ENCODE assay signal across 20 cellular contexts in the genomic region with DNA sequence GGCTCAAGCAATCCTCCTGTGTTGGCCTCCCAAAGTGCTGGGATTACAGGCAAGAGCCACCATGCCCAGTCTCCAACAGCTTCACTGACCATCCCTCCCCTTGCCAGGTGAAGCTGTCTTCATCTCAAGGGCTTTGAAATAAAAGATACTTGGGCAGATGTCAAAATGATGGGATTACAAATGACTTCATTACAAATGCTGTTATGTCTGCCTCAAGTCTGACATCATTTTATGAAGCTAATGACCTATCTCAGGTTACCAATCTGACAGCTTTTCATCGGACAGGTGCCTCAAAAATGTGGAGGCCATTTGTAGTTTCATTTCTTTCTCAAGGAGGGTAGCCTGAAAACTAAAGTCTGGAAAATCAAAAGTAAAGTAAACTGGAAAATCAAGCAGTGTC.
DNase-seq lines count a peak whose midpoint lies in the region; ATAC-seq, FAIRE-seq and TF ChIP-seq lines count a peak whose summit lies in the region.
"Had no signal": no experiment of that assay in that cellular context is flagged by ENCODE, and none has a peak within 500 bp of the region (broad histone marks: within the 10 kb centered on the region; RNA-seq: fewer than 3 reads in every experiment).

No MANE protein-coding gene starts in this region.

- H2AFZ ChIP-seq in K562 (ENCODE audit: low read depth, low read length): no peak overlapping the region
- H2AFZ ChIP-seq: PC-9 had no signal

- H3K4me1 ChIP-seq in K562 (replicated peaks in 1 of 2; ENCODE audit: control insufficient read depth in 2 of 2, insufficient read depth in 2 of 2, low read length in 2 of 2): no peaks in the 10 kb centered on the region

- no TSS peak for BruUV-seq in K562 (replicated peaks; lab: Mats Ljungman, UMichigan)

- no peak for TF ChIP-seq CTCF in K562 (IDR thresholded peaks at IDR 0.05 in 2 of 3, conservative IDR thresholded peaks at IDR 0.05 in 1 of 3; ENCODE audit: insufficient read depth in 2 of 3, low read depth in 1 of 3, low read length in 3 of 3)

- 0% methylated on average over 1 of the region's 1 CpG for WGBS in K562 (ENCODE audit: insufficient coverage, low coverage, missing lambda C conversion rate)

- TF ChIP-seq RAD21 in K562 (CRISPR knock-in tag; conservative IDR thresholded peaks at IDR 0.05 in 1 of 2, IDR thresholded peaks at IDR 0.05 in 1 of 2): no peak

- H3K9ac ChIP-seq in K562 (ENCODE audit: insufficient read depth in 1 of 2, low read depth in 2 of 2, low read length in 2 of 2): no peak overlapping the region

- intact Hi-C loops in K562 (cut with micrococcal nuclease): no loop called here

- H3K4me2 ChIP-seq in K562 (ENCODE audit: insufficient read depth, low read length): no peak overlapping the region
- H3K4me2 ChIP-seq: PC-9 had no signal

- H3K27ac ChIP-seq in K562 (ENCODE audit: extremely low read depth, low read depth, low read length): no peak overlapping the region
- H3K27ac ChIP-seq: 22Rv1, C4-2B, PC-9, RWPE1 had no signal

- DNase-seq in DMS 273 (lab: John Stamatoyannopoulos, UW; ENCODE audit: unreplicated experiment) (peak; percentile 37), DMS 273 treated with DMSO at 0.1 percent for 48 hours (lab: John Stamatoyannopoulos, UW) (no peak), NCI-H82 (lab: John Stamatoyannopoulos, UW) (peak; percentile 15), NCI-H82 treated with DMSO at 0.1 percent for 48 hours (lab: John Stamatoyannopoulos, UW; ENCODE audit: unreplicated experiment) (no peak), K562 (ENCODE audit: extremely low read depth in 1 of 4, low spot score in 3 of 4) (no peak), urothelium cell line (ENCODE audit: low spot score) (no peak), HEK293T (ENCODE audit: extremely low spot score) (no peak)
- DNase-seq: AML-193, H7, NCI-H1092 treated with DMSO at 0.1 percent for 48 hours, NCI-H187, NCI-H510A, PC-9, SIG-M5 had no signal

- no peaks in the 10 kb centered on the region for H4K20me1 ChIP-seq in K562 (replicated peaks; ENCODE audit: control insufficient read depth, insufficient read depth, low read length)

- TF ChIP-seq POLR2A in K562 (conservative IDR thresholded peaks at IDR 0.05): no peak

- in situ Hi-C loops in K562 (cut with MboI): no loop called here

- no peaks in the 10 kb centered on the region for H3K9me1 ChIP-seq in K562 (ENCODE audit: control insufficient read depth, insufficient read depth, low read length)

- peak; percentile 44 for FAIRE-seq in K562 (lab: Jason Lieb, UNC)
- FAIRE-seq in urothelium cell line (lab: Jason Lieb, UNC): peak; percentile 75
- FAIRE-seq: D721Med, G401.6 had no signal

- CTCF ChIA-PET in K562 (lab: Yijun Ruan, JAX; ENCODE audit: low intra/inter-chr PET ratio): no interaction called here
- CTCF ChIA-PET in HEK293T (lab: Yijun Ruan, JAX): no interaction called here

- TF ChIP-seq EP300 in K562 (IDR thresholded peaks at IDR 0.05; ENCODE audit: low read length): no peak

- H3K9me3 ChIP-seq in K562 (replicated peaks; ENCODE audit: control insufficient read depth, insufficient read depth, low read depth, low read length): no peaks in the 10 kb centered on the region

- no peak overlapping the region for H3K4me3 ChIP-seq in K562
- H3K4me3 ChIP-seq: PC-9 had no signal

- no peaks in the 10 kb centered on the region for H3K36me3 ChIP-seq in K562 (ENCODE audit: control insufficient read depth, insufficient read depth, low read length)

- H3K79me2 ChIP-seq in K562 (ENCODE audit: control insufficient read depth, insufficient read depth, low read length): no peaks in the 10 kb centered on the region

- H3K27me3 ChIP-seq in K562 (ENCODE audit: control insufficient read depth in 2 of 2, insufficient read depth in 2 of 2, low read length in 2 of 2): no peaks in the 10 kb centered on the region; a peak in 1 of 5 replicates

- ATAC-seq in K562 (no peak), GM18909 (IDR thresholded peaks at IDR 0.05; ENCODE audit: poor library complexity, unreplicated experiment) (no peak)

- POLR2A ChIA-PET in K562 (lab: Yijun Ruan, JAX): interaction anchor here (1.3 kb wide), 1 partner anchor 9 kb away, joined by 5 read pairs; no protein-coding TSS in a partner anchor
- POLR2A ChIA-PET in HEK293T (lab: Yijun Ruan, JAX): no interaction called here

TF ChIP-seq in K562, 482 proteins besides CTCF, POLR2A, EP300 and RAD21:
- TF ChIP-seq ETS2 (tag; IDR thresholded peaks at IDR 0.05; ENCODE audit: borderline replicate concordance, poor library complexity, severe bottlenecking) (no peak), CBX2 (IDR thresholded peaks at IDR 0.05; ENCODE audit: insufficient read depth, low read length, poor library complexity, severe bottlenecking) (no peak), FOXA1 (IDR thresholded peaks at IDR 0.05; ENCODE audit: borderline replicate concordance) (no peak), TCF3 (CRISPR knock-in tag; IDR thresholded peaks at IDR 0.05) (no peak), RFX1 (IDR thresholded peaks at IDR 0.05) (no peak), NR1H2 (CRISPR knock-in tag; IDR thresholded peaks at IDR 0.05) (no peak), MEIS2 (IDR thresholded peaks at IDR 0.05; ENCODE audit: partially characterized antibody) (no peak)
- TF ChIP-seq, protein P1, sequence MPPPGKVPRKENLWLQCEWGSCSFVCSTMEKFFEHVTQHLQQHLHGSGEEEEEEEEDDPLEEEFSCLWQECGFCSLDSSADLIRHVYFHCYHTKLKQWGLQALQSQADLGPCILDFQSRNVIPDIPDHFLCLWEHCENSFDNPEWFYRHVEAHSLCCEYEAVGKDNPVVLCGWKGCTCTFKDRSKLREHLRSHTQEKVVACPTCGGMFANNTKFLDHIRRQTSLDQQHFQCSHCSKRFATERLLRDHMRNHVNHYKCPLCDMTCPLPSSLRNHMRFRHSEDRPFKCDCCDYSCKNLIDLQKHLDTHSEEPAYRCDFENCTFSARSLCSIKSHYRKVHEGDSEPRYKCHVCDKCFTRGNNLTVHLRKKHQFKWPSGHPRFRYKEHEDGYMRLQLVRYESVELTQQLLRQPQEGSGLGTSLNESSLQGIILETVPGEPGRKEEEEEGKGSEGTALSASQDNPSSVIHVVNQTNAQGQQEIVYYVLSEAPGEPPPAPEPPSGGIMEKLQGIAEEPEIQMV (tag; conservative IDR thresholded peaks at IDR 0.05; ENCODE audit: low read depth): no peak
- TF ChIP-seq, protein P2, sequence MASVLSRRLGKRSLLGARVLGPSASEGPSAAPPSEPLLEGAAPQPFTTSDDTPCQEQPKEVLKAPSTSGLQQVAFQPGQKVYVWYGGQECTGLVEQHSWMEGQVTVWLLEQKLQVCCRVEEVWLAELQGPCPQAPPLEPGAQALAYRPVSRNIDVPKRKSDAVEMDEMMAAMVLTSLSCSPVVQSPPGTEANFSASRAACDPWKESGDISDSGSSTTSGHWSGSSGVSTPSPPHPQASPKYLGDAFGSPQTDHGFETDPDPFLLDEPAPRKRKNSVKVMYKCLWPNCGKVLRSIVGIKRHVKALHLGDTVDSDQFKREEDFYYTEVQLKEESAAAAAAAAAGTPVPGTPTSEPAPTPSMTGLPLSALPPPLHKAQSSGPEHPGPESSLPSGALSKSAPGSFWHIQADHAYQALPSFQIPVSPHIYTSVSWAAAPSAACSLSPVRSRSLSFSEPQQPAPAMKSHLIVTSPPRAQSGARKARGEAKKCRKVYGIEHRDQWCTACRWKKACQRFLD (CRISPR knock-in tag; IDR thresholded peaks at IDR 0.05): no peak

TF ChIP-seq in HEK293T, 16 proteins besides CTCF, POLR2A, EP300 and RAD21:
- TF ChIP-seq ELF4 (IDR thresholded peaks at IDR 0.05) (no peak), HDGF (IDR thresholded peaks at IDR 0.05; ENCODE audit: borderline replicate concordance) (no peak), BHLHE40 (IDR thresholded peaks at IDR 0.05; ENCODE audit: borderline replicate concordance) (no peak), NFRKB (IDR thresholded peaks at IDR 0.05) (no peak), FOXA1 (IDR thresholded peaks at IDR 0.05) (no peak), L3MBTL2 (conservative IDR thresholded peaks at IDR 0.05) (no peak)

Comparison
In these comparisons a context has a peak if more than half of its experiments do, and no peak if none do; other contexts are left out.
1. DNase-seq: peak in DMS 273 (single experiment) and NCI-H82 (single experiment); none in DMS 273 treated with DMSO at 0.1 percent for 48 hours (single experiment), NCI-H82 treated with DMSO at 0.1 percent for 48 hours (single experiment), K562 (0 of 4), urothelium cell line (single experiment) and HEK293T (single experiment).